ENCODE assay signal across 1 cellular context in genomic region chr20:47887064-47887463, GRCh38.
TF ChIP-seq lines count a peak whose summit lies in the region.

No MANE protein-coding gene starts in this region.

TF ChIP-seq in HepG2, 621 proteins besides CTCF, POLR2A, EP300 and RAD21 (continued from another document):
- TF ChIP-seq KDM2A (CRISPR knock-in tag; IDR thresholded peaks at IDR 0.05; ENCODE audit: borderline replicate concordance, low read depth), result peak; percentile 8; the same call in 1 of the 2 replicates
- 0 out of 2 replicates have a peak, but pooled peaks have one; percentile 11 for TF ChIP-seq ZNF564 (CRISPR knock-in tag; IDR thresholded peaks at IDR 0.05)
- no peak for TF ChIP-seq SP5 (CRISPR knock-in tag; IDR thresholded peaks at IDR 0.05; ENCODE audit: borderline replicate concordance, low read depth)
- no peak for TF ChIP-seq JUND (CRISPR knock-in tag; IDR thresholded peaks at IDR 0.05)
- peak; percentile 1 for TF ChIP-seq ZNF407 (CRISPR knock-in tag; IDR thresholded peaks at IDR 0.05; ENCODE audit: not compliant biosample characterization)
- TF ChIP-seq ZSCAN25 (CRISPR knock-in tag; IDR thresholded peaks at IDR 0.05), result 0 out of 2 replicates have a peak, but pooled peaks have one; percentile 7
- TF ChIP-seq FOXC1 (CRISPR knock-in tag; IDR thresholded peaks at IDR 0.05; ENCODE audit: borderline replicate concordance), result peak; percentile 52; the same call in 1 of the 2 replicates
- TF ChIP-seq LRRFIP1 (CRISPR knock-in tag; conservative IDR thresholded peaks at IDR 0.05), result no peak
- no peak for TF ChIP-seq ZMYM2 (CRISPR knock-in tag; IDR thresholded peaks at IDR 0.05)
- TF ChIP-seq ZNF546 (CRISPR knock-in tag; conservative IDR thresholded peaks at IDR 0.05), result 0 out of 2 replicates have a peak, but pooled peaks have one; percentile 49
- peak; percentile 3; the same call in 1 of the 2 replicates for TF ChIP-seq ZNF687 (CRISPR knock-in tag; IDR thresholded peaks at IDR 0.05)
- TF ChIP-seq MYC (CRISPR knock-in tag; IDR thresholded peaks at IDR 0.05; ENCODE audit: borderline replicate concordance), result peak; percentile 11; the same call in 1 of the 2 replicates
- 0 out of 2 replicates have a peak, but pooled peaks have one; percentile 7 for TF ChIP-seq NFKB2 (CRISPR knock-in tag; IDR thresholded peaks at IDR 0.05; ENCODE audit: borderline replicate concordance)
